Comparison of ENCODE assay signal across 16 cellular contexts in the genomic region with DNA sequence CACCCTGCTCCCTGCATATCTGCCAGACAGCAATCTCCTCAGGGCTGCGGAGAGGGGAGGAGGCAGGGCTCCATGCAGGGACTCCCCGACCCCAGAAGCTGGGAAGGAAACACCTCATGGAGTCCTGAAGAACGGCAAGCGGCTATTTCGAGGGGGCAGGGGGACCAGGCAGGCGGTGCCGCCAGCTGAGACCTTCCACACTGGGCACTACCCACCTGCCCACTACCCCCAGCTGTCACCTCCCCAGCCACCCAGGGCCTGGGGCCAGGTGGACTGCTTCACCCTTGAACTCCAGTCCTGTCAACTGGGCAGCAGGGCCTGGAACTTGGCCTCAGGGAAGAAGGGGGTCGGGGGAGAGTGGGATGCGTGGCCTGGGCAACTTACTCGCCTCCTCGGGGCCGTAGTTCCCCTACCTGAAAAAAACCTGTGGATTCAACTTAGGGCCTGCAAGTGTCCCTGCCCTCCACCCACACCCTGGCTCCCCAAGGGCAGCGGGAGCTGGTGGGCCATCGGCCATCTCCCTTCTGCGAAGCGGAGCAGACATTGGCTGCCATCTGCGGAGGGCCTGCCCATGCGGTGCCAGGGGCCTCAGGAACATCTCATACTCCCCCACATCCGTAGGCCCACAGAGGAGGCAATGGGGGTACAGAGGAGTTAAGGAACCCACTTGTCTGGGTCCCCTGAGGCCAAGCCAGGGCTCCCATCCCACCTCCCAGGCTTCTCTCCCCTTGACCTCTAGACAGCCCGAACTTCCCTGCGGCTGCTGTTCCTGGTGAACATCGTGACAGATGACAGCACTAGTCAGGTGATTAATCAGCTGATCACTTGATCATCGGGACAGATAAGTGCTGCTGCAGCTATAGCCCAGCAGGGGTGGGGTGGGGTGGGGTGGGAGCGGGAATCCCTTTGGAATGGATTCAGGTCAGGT. TPM values are rescaled to one million over a fixed set of nuclear protein-coding genes. Genes with fewer than 3 reads are reported as not detected.
DNase-seq lines count a peak whose midpoint lies in the region; ATAC-seq, FAIRE-seq and TF ChIP-seq lines count a peak whose summit lies in the region.
"Had no signal": no experiment of that assay in that cellular context is flagged by ENCODE, and none has a peak within 500 bp of the region (broad histone marks: within the 10 kb centered on the region; RNA-seq: fewer than 3 reads in every experiment).

No MANE protein-coding gene starts in this region.

- intact Hi-C loops in left cardiac atrium (cut with DNase I) (loop anchor here in 1 of 2 donors (10.0 kb wide), 1 partner anchor 95 kb away; no protein-coding TSS in a partner anchor), transverse colon (cut with DNase I; ENCODE audit: low total_unique reads) (loop anchor here (10.0 kb wide), 1 partner anchor 95 kb away; no protein-coding TSS in a partner anchor), ascending aorta (cut with DNase I) (loop anchor here (10.0 kb wide), 1 partner anchor 195 kb away; the partner anchor contains the start of gene TSC1)

- WGBS in transverse colon (ENCODE audit: low coverage in 1 of 2), 2 donors = 82% methylated on average over 24 of the region's 24 CpGs; no CpG with 5 or more reads in 1 of the 2 donors

- H3K27ac ChIP-seq in right atrium auricular region = peak overlapping the region; percentile 93 to 94
- peak overlapping the region; percentile 100 for H3K27ac ChIP-seq in angular gyrus (ENCODE audit: low read depth, low read length)
- peak overlapping the region in 3 of 4 donors; percentile 6 to 96 (median 52) for H3K27ac ChIP-seq in transverse colon
- no peak overlapping the region for H3K27ac ChIP-seq in ascending aorta

- no peak for FAIRE-seq in GM12891 (lab: Jason Lieb, UNC)

- H3K9me3 ChIP-seq in right atrium auricular region (no peaks in the 10 kb centered on the region), transverse colon (no peaks in the 10 kb centered on the region), ascending aorta (no peaks in the 10 kb centered on the region)

- no peaks in the 10 kb centered on the region for H3K27me3 ChIP-seq in right atrium auricular region
- no peaks in the 10 kb centered on the region for H3K27me3 ChIP-seq in transverse colon
- no peaks in the 10 kb centered on the region for H3K27me3 ChIP-seq in ascending aorta

- DNase-seq in right atrium auricular region (ENCODE audit: low spot score) (no peak), left cardiac atrium (no peak), memory B cell (ENCODE audit: low spot score in 2 of 2) (no peak), transverse colon (no peak), GM12891 (ENCODE audit: insufficient read length, low spot score) (no peak), NOMO-1 treated with dmso at 0.1 percent for 144 hours (lab: John Stamatoyannopoulos, UW; ENCODE audit: unreplicated experiment) (no peak), ascending aorta (ENCODE audit: low spot score in 2 of 2) (no peak)
- DNase-seq: effector CD4-positive, alpha-beta T cell; GOT3; KBM-7; mesendoderm; NCI-H1105 treated with DMSO at 0.1 percent for 48 hours; NCI-H446; PC-3 had no signal

- H3K4me3 ChIP-seq in right atrium auricular region = no peak overlapping the region
- no peak overlapping the region for H3K4me3 ChIP-seq in transverse colon
- H3K4me3 ChIP-seq in ascending aorta = no peak overlapping the region

- no peaks in the 10 kb centered on the region for H3K9me3 Mint-ChIP-seq in memory B cell

- H3K36me3 ChIP-seq in right atrium auricular region (no peaks in the 10 kb centered on the region), transverse colon (no peaks in the 10 kb centered on the region), ascending aorta (no peaks in the 10 kb centered on the region)

- in situ Hi-C loops in transverse colon (cut with MboI; ENCODE audit: low pct_ligation_motif_present in 1 of 4, low pct_unique_long_range_greater_than_20kb in 1 of 4, low sequenced_read_pairs in 3 of 4) = no loop called here

- no peak for TF ChIP-seq EP300 in transverse colon (IDR thresholded peaks at IDR 0.05; ENCODE audit: low read depth)

- H3K4me1 ChIP-seq in right atrium auricular region (peaks cover 0 to 97% of the 10 kb centered on the region in 2 donors), transverse colon (peaks cover 69 to 96% (median 77%) of the 10 kb centered on the region in 4 donors), ascending aorta (peaks cover 9 to 20% of the 10 kb centered on the region in 2 donors)

- H3K4me1 Mint-ChIP-seq in memory B cell = peaks cover 27% of the 10 kb centered on the region

- H3K27ac Mint-ChIP-seq in memory B cell = peak overlapping the region; percentile 73

- no peak for ATAC-seq in left cardiac atrium
- no peak for ATAC-seq in memory B cell (ENCODE audit: low read depth)
- ATAC-seq: activated CD4-positive, CD25-positive, alpha-beta regulatory T cell treated with anti-CD3 and anti-CD28 coated beads, Interleukin-2, amount 50 U/mL, for 24 hours; PC-3 had no signal

- H3K27me3 Mint-ChIP-seq in memory B cell = no peaks in the 10 kb centered on the region

- no peaks in the 10 kb centered on the region for H3K36me3 Mint-ChIP-seq in memory B cell

- TF ChIP-seq CTCF in right atrium auricular region (IDR thresholded peaks at IDR 0.05) = no peak
- no peak for TF ChIP-seq CTCF in transverse colon (IDR thresholded peaks at IDR 0.05)
- TF ChIP-seq CTCF in ascending aorta (IDR thresholded peaks at IDR 0.05) = no peak

- TF ChIP-seq POLR2A in transverse colon (IDR thresholded peaks at IDR 0.05) (no peak), GM12891 (IDR thresholded peaks at IDR 0.05; ENCODE audit: low read depth, low read length) (no peak)

- H3K4me3 Mint-ChIP-seq in memory B cell = no peak overlapping the region

TF ChIP-seq in GM12891, 5 proteins besides CTCF, POLR2A, EP300 and RAD21:
- no peak for TF ChIP-seq PAX5 (IDR thresholded peaks at IDR 0.05; ENCODE audit: insufficient read depth, low read length, severe bottlenecking)
- no peak for TF ChIP-seq POLR2AphosphoS5 (IDR thresholded peaks at IDR 0.05; ENCODE audit: low read depth, low read length)
- no peak for TF ChIP-seq SPI1 (IDR thresholded peaks at IDR 0.05; ENCODE audit: low read depth, low read length)
- TF ChIP-seq TAF1 (IDR thresholded peaks at IDR 0.05; ENCODE audit: low read depth, low read length) = no peak
- TF ChIP-seq POU2F2 (IDR thresholded peaks at IDR 0.05; ENCODE audit: low read depth, low read length) = no peak

RNA-seq across cellular contexts. Expression of gene RALGDS, which starts 18.5 kb away (rescaled TPM):
- total RNA-seq in right atrium auricular region (10 to 100 TPM; 26.7 to 30.1 TPM), left cardiac atrium (10 to 100 TPM; 27.0 to 29.3 TPM), transverse colon (100 to 1,000 TPM in 1 of 4 donors, 10 to 100 TPM in 3; 50.5 to 233 (median 58.2) TPM), ascending aorta (53.9 TPM)
- 27.7 TPM for polyA plus RNA-seq in GM12891 (2012; ENCODE audit: low read depth, missing spikeins)

RNA-seq across cellular contexts. Expression of gene GBGT1, which starts 24.2 kb away (rescaled TPM):
- 10 to 100 TPM; 15.5 to 16.8 TPM for total RNA-seq in right atrium auricular region
- total RNA-seq in left cardiac atrium = 10 to 100 TPM; 10.8 to 12.8 TPM
- total RNA-seq in transverse colon = 10 to 100 TPM in 3 of 4 donors, 1 to 10 TPM in 1; 4.1 to 15.7 (median 11.8) TPM
- polyA plus RNA-seq in GM12891 (2012; ENCODE audit: low read depth, missing spikeins) = 1.2 TPM
- 13.4 TPM for total RNA-seq in ascending aorta
- total RNA-seq: PC-3 had no signal

Comparison
In these comparisons a context has a peak if more than half of its experiments do, and no peak if none do; other contexts are left out.
1. H3K27ac ChIP-seq: peak in right atrium auricular region (2 of 2), angular gyrus (single experiment) and transverse colon (3 of 4); none in ascending aorta (0 of 2).